9 cellular contexts compared by ENCODE assay signal in the genomic region with DNA sequence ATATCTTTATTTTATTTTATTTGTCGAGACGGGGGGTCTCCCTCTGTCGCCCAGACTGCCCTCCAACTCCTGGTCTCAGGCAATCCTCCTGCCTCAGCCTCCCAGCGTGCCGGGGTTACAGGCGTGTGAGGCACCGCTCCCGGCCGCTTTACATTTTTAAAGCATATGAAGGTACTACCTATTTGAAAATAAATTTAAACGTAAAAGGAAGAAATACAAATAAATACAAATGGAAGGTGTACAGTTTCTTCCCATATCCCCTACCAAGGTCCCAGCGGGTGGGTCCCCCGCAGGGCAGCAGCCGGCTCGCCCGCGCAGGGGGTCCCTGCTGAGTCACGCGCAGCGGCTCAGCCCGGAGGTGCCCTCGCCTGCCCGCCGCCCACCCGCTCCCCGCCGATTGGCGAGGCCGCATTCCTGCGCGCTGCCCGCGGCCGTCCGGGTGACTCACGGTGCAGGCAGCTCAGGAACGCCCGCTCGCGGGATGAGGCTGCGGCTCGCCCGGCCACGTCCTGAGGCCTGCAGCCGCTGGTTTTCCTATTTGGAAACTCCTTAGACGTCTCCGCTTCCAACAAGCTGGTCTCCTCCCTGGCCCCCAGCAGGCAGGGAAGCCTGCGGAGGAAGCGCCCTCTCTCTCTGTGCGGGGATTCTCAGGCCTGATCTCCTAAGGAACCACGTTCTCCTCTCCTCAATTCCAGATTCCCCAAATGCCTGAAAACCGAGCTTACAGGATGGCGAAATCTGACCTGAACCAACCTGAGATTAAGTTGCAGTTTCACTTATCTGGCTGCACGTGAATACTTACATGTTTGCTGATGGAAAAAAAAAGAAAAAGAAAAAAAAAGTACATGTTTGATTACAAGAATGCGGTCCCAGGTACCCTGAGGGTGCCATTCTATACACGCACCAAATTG. TPM values are rescaled to one million over a fixed set of nuclear protein-coding genes. Genes with fewer than 3 reads are reported as not detected.
A peak's percentile ranks its signal among the peaks of the same experiment; 100 is the strongest.
DNase-seq lines count a peak whose midpoint lies in the region; ATAC-seq and TF ChIP-seq lines count a peak whose summit lies in the region.
"Had no signal": no experiment of that assay in that cellular context is flagged by ENCODE, and none has a peak within 500 bp of the region (broad histone marks: within the 10 kb centered on the region; RNA-seq: fewer than 3 reads in every experiment).

No MANE protein-coding gene starts in this region.

- no peak overlapping the region for H3K9ac ChIP-seq in duodenal mucosa (ENCODE audit: low read depth in 1 of 2, low read length in 2 of 2)

- H3K27ac ChIP-seq in duodenal mucosa (ENCODE audit: low read depth, low read length) (peak overlapping the region; percentile 84), right lobe of liver (peak overlapping the region; percentile 55 to 84 (median 64))

- H3K36me3 ChIP-seq in duodenal mucosa (ENCODE audit: control insufficient read depth in 1 of 2, insufficient read depth in 2 of 2, low read length in 2 of 2) (no peaks in the 10 kb centered on the region), right lobe of liver (no peaks in the 10 kb centered on the region)

- 18% methylated on average over 37 of the region's 55 CpGs for WGBS in right lobe of liver (ENCODE audit: insufficient coverage, low coverage, low lambda C conversion rate, missing lambda C conversion rate)

- H3K27me3 ChIP-seq in duodenal mucosa (ENCODE audit: control insufficient read depth in 1 of 2, insufficient read depth in 2 of 2, low read length in 2 of 2) = no peaks in the 10 kb centered on the region
- no peaks in the 10 kb centered on the region for H3K27me3 ChIP-seq in right lobe of liver

- intact Hi-C loops in right lobe of liver (cut with DNase I) = no loop called here

- no peaks in the 10 kb centered on the region for H3K9me3 ChIP-seq in duodenal mucosa (ENCODE audit: control insufficient read depth in 1 of 2, low read length in 2 of 2)
- no peaks in the 10 kb centered on the region for H3K9me3 ChIP-seq in right lobe of liver

- ATAC-seq in right lobe of liver (peak; percentile 95 to 97 (median 97)), HG02840 (IDR thresholded peaks at IDR 0.05; ENCODE audit: low FRiP score, unreplicated experiment) (no peak)

- peaks cover 7 to 13% of the 10 kb centered on the region in 2 donors for H3K4me1 ChIP-seq in duodenal mucosa (ENCODE audit: control insufficient read depth in 1 of 2, insufficient read depth in 2 of 2, low read length in 2 of 2)
- H3K4me1 ChIP-seq in right lobe of liver = peaks cover 0 to 16% (median 5%) of the 10 kb centered on the region in 4 donors

- TF ChIP-seq POLR2A in right lobe of liver (IDR thresholded peaks at IDR 0.05) = peak; percentile 85

- DNase-seq in NCI-H2107 (lab: John Stamatoyannopoulos, UW) (peak; percentile 15), NCI-H2107 treated with DMSO at 0.1 percent for 48 hours (lab: John Stamatoyannopoulos, UW; ENCODE audit: unreplicated experiment) (no peak), SW 1271 (lab: John Stamatoyannopoulos, UW) (peak; percentile 88 to 92), right lobe of liver (peak; percentile 69 to 85 (median 82)), NCI-H187 (lab: John Stamatoyannopoulos, UW) (no peak)
- peak; percentile 24 for DNase-seq in stimulated activated CD4-positive, alpha-beta T cell treated with anti-CD3 and anti-CD28 coated beads, Interleukin-4, amount 100 ng/mL, for 24 hours
- DNase-seq: CD4-positive, CD25-positive, alpha-beta regulatory T cell had no signal

- H3K4me3 ChIP-seq in duodenal mucosa (ENCODE audit: low read depth in 1 of 2, low read length in 2 of 2) (peak overlapping the region; percentile 52 to 53), right lobe of liver (peak overlapping the region; percentile 29 to 58 (median 57))

- TF ChIP-seq CTCF in right lobe of liver (IDR thresholded peaks at IDR 0.05) = peak in 1 of 4 donors; percentile 16

RNA-seq across cellular contexts. Expression of gene MAP3K14, which starts 54.8 kb away (rescaled TPM):
- total RNA-seq in right lobe of liver = 1 to 10 TPM; 4.8 to 7.8 (median 6.3) TPM

Comparison
In these comparisons a context has a peak if more than half of its experiments do, and no peak if none do; other contexts are left out.
1. DNase-seq: peak in NCI-H2107 (single experiment), SW 1271 (2 of 2), right lobe of liver (3 of 3) and stimulated activated CD4-positive, alpha-beta T cell treated with anti-CD3 and anti-CD28 coated beads, Interleukin-4, amount 100 ng/mL, for 24 hours (single experiment); none in NCI-H2107 treated with DMSO at 0.1 percent for 48 hours (single experiment) and NCI-H187 (0 of 2).